In the genomic region with DNA sequence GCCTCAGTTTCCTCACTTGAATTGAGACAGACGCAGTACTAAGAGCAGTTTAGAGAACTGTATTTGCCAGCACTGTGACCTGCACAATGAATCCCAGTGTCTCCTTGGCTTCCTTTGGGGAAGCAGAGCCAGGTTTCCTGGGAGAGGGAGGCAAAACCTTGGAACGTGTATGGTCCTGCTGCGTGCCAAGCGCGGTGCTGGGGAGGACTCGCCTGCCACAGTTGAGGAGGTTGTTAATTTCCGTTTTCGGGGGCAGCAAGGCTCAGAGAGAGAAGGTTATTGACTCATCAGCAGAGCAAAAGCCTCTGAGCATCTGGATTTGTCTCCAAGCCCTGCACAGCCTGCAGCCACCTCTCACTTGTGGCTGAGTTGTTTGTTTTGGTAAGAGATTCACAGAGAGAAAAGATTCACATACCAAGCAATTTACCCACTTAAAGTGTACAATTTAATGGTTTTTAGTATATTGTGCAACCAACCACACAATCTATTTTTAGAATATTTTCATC, we compare ENCODE assay signal across 10 cellular contexts. TPM values are rescaled to one million over a fixed set of nuclear protein-coding genes. Genes with fewer than 3 reads are reported as not detected.
DNase-seq lines count a peak whose midpoint lies in the region; ATAC-seq lines count a peak whose summit lies in the region.
"Had no signal": no experiment of that assay in that cellular context is flagged by ENCODE, and none has a peak within 500 bp of the region (broad histone marks: within the 10 kb centered on the region; RNA-seq: fewer than 3 reads in every experiment).

No MANE protein-coding gene starts in this region.

- peak overlapping the region in 1 of 2 experiments; percentile 25 for H3K4me3 ChIP-seq in mesenchymal stem cell (ENCODE audit: insufficient read depth in 1 of 2, low read depth in 1 of 2, low read length in 2 of 2)

- no peaks in the 10 kb centered on the region for H3K9me3 Mint-ChIP-seq in naive thymus-derived CD8-positive, alpha-beta T cell
- no peaks in the 10 kb centered on the region for H3K9me3 Mint-ChIP-seq in activated T-cell treated with anti-CD3 and anti-CD28 coated beads, Interleukin-2, amount 50 U/mL, for 4 hours
- H3K9me3 Mint-ChIP-seq: activated naive CD8-positive, alpha-beta T cell treated with anti-CD3 and anti-CD28 coated beads, Interleukin-2, amount 10 ng/mL, durations not matched to agents 7 days and 5 days had no signal

- peak overlapping the region; percentile 55 for H2AK5ac ChIP-seq in mesenchymal stem cell (ENCODE audit: low read length, severe bottlenecking)

- H3K27ac ChIP-seq in mesenchymal stem cell (ENCODE audit: low read length, poor library complexity, severe bottlenecking) = peak overlapping the region; percentile 96

- no peak for ATAC-seq in naive thymus-derived CD8-positive, alpha-beta T cell
- no peak for ATAC-seq in activated T-cell treated with anti-CD3 and anti-CD28 coated beads, Interleukin-2, amount 50 U/mL, for 4 hours

- H3K27me3 ChIP-seq in mesenchymal stem cell (ENCODE audit: control insufficient read depth in 1 of 2, insufficient read depth in 1 of 2, low read length in 2 of 2) = no peaks in the 10 kb centered on the region

- H2BK15ac ChIP-seq in mesenchymal stem cell (ENCODE audit: low read depth, poor library complexity, severe bottlenecking) = no peak overlapping the region

- H3K4me2 ChIP-seq in mesenchymal stem cell (ENCODE audit: low read length, poor library complexity, severe bottlenecking) = peak overlapping the region; percentile 41

- H2BK12ac ChIP-seq in mesenchymal stem cell (ENCODE audit: low read length in 2 of 2) = peak overlapping the region; percentile 34 to 60

- H2BK120ac ChIP-seq in mesenchymal stem cell (ENCODE audit: low read depth, low read length) = no peak overlapping the region

- H3K4me3 Mint-ChIP-seq in naive thymus-derived CD8-positive, alpha-beta T cell = no peak overlapping the region
- H3K4me3 Mint-ChIP-seq in activated T-cell treated with anti-CD3 and anti-CD28 coated beads, Interleukin-2, amount 50 U/mL, for 4 hours = no peak overlapping the region
- H3K4me3 Mint-ChIP-seq: activated naive CD8-positive, alpha-beta T cell treated with anti-CD3 and anti-CD28 coated beads, Interleukin-2, amount 10 ng/mL, durations not matched to agents 7 days and 5 days had no signal

- H3K4ac ChIP-seq in mesenchymal stem cell (ENCODE audit: low read depth in 1 of 2, low read length in 2 of 2) = peak overlapping the region; percentile 19 to 20

- H3K18ac ChIP-seq in mesenchymal stem cell (ENCODE audit: low read depth in 1 of 2, low read length in 2 of 2) = peak overlapping the region; percentile 71 to 96

- H3K36me3 Mint-ChIP-seq in naive thymus-derived CD8-positive, alpha-beta T cell = no peaks in the 10 kb centered on the region
- H3K36me3 Mint-ChIP-seq in activated T-cell treated with anti-CD3 and anti-CD28 coated beads, Interleukin-2, amount 50 U/mL, for 4 hours (ENCODE audit: insufficient read depth) = no peaks in the 10 kb centered on the region
- H3K36me3 Mint-ChIP-seq: activated naive CD8-positive, alpha-beta T cell treated with anti-CD3 and anti-CD28 coated beads, Interleukin-2, amount 10 ng/mL, durations not matched to agents 7 days and 5 days had no signal

- H3K23ac ChIP-seq in mesenchymal stem cell (ENCODE audit: low read length in 2 of 2) = peak overlapping the region in 1 of 2 experiments; percentile 35

- no peaks in the 10 kb centered on the region for H3K79me1 ChIP-seq in mesenchymal stem cell (replicated peaks; ENCODE audit: low read length, poor library complexity, severe bottlenecking)

- no peak overlapping the region for H3K14ac ChIP-seq in mesenchymal stem cell (ENCODE audit: low read length in 2 of 2)

- 23% methylated on average over 8 of the region's 8 CpGs for WGBS in mesenchymal stem cell

- DNase-seq in AG08395 (ENCODE audit: low spot score) = peak; percentile 92
- DNase-seq in M059J (ENCODE audit: low read depth) = peak; percentile 98
- DNase-seq in brain pericyte (ENCODE audit: low read depth, low spot score) = peak; percentile 74
- DNase-seq in mesenchymal stem cell = peak; percentile 98
- no peak for DNase-seq in naive thymus-derived CD8-positive, alpha-beta T cell
- no peak for DNase-seq in NCI-H774 (lab: John Stamatoyannopoulos, UW)
- DNase-seq in activated T-cell treated with anti-CD3 and anti-CD28 coated beads, Interleukin-2, amount 50 U/mL, for 4 hours = no peak
- DNase-seq in DMS53 (lab: John Stamatoyannopoulos, UW) = no peak
- DNase-seq: activated naive CD8-positive, alpha-beta T cell treated with anti-CD3 and anti-CD28 coated beads, Interleukin-2, amount 10 ng/mL, durations not matched to agents 7 days and 5 days; kidney had no signal

- H2BK5ac ChIP-seq in mesenchymal stem cell (ENCODE audit: low read depth, low read length, poor library complexity, severe bottlenecking) = no peak overlapping the region

- peak overlapping the region; percentile 94 for H4K91ac ChIP-seq in mesenchymal stem cell (ENCODE audit: low read length)

- POLR2A ChIA-PET in naive thymus-derived CD8-positive, alpha-beta T cell (lab: Charles Lee) = no interaction called here

- H2AFZ ChIP-seq in mesenchymal stem cell (ENCODE audit: low read depth, low read length) = no peak overlapping the region

- peaks cover 5 to 46% (median 12%) of the 10 kb centered on the region in 5 donors for H3K27me3 Mint-ChIP-seq in naive thymus-derived CD8-positive, alpha-beta T cell
- peaks cover 18% of the 10 kb centered on the region for H3K27me3 Mint-ChIP-seq in activated T-cell treated with anti-CD3 and anti-CD28 coated beads, Interleukin-2, amount 50 U/mL, for 4 hours (ENCODE audit: low read depth)

- H3K9ac ChIP-seq in mesenchymal stem cell (ENCODE audit: low read length) = peak overlapping the region; percentile 58

- peaks cover 0 to 2% (median under 1%) of the 10 kb centered on the region in 4 donors for H3K4me1 Mint-ChIP-seq in naive thymus-derived CD8-positive, alpha-beta T cell
- H3K4me1 Mint-ChIP-seq in activated T-cell treated with anti-CD3 and anti-CD28 coated beads, Interleukin-2, amount 50 U/mL, for 4 hours (ENCODE audit: low read depth) = no peaks in the 10 kb centered on the region
- H3K4me1 Mint-ChIP-seq: activated naive CD8-positive, alpha-beta T cell treated with anti-CD3 and anti-CD28 coated beads, Interleukin-2, amount 10 ng/mL, durations not matched to agents 7 days and 5 days had no signal

- no peak overlapping the region for H3K27ac Mint-ChIP-seq in naive thymus-derived CD8-positive, alpha-beta T cell
- H3K27ac Mint-ChIP-seq: activated naive CD8-positive, alpha-beta T cell treated with anti-CD3 and anti-CD28 coated beads, Interleukin-2, amount 10 ng/mL, durations not matched to agents 7 days and 5 days had no signal

- H3K9me3 ChIP-seq in mesenchymal stem cell (ENCODE audit: control insufficient read depth, low read length) = no peaks in the 10 kb centered on the region

- peaks cover 0 to 2% of the 10 kb centered on the region in 2 experiments for H3K36me3 ChIP-seq in mesenchymal stem cell (ENCODE audit: control insufficient read depth in 1 of 2, insufficient read depth in 2 of 2, low read depth in 1 of 2, low read length in 2 of 2)

- peak overlapping the region; percentile 51 for H4K8ac ChIP-seq in mesenchymal stem cell (ENCODE audit: low read length)

- peaks cover 26% of the 10 kb centered on the region for H3K4me1 ChIP-seq in mesenchymal stem cell (ENCODE audit: control insufficient read depth, insufficient read depth, low read depth, low read length)

RNA-seq across cellular contexts. Expression of gene SYT12, which starts 10.8 kb away (rescaled TPM):
- total RNA-seq in M059J (2014; rRNA removed; shearing (Covaris generic)) = 0.81 and 2.3 TPM in 2 replicates
- not detected for polyA plus RNA-seq in mesenchymal stem cell (2013, experiment 1 of 2)
- polyA plus RNA-seq in mesenchymal stem cell (2013, experiment 2 of 2) = not detected
- not detected for total RNA-seq in naive thymus-derived CD8-positive, alpha-beta T cell
- polyA plus RNA-seq in naive thymus-derived CD8-positive, alpha-beta T cell = not detected
- total RNA-seq in activated T-cell treated with anti-CD3 and anti-CD28 coated beads, Interleukin-2, amount 50 U/mL, for 4 hours = under 1 TPM in 2 of 3 donors, not detected in 1; 0.08 to 0.16 TPM
- total RNA-seq: activated naive CD8-positive, alpha-beta T cell treated with anti-CD3 and anti-CD28 coated beads, Interleukin-2, amount 10 ng/mL, durations not matched to agents 7 days and 5 days had no signal

RNA-seq across cellular contexts. Expression of gene RHOD, which starts 22.9 kb away (rescaled TPM):
- 2.6 and 2.7 TPM in 2 replicates for total RNA-seq in M059J (2014; rRNA removed; shearing (Covaris generic))
- 2.8 TPM for polyA plus RNA-seq in mesenchymal stem cell (2013, experiment 1 of 2)
- polyA plus RNA-seq in mesenchymal stem cell (2013, experiment 2 of 2) = 2.7 TPM
- total RNA-seq in naive thymus-derived CD8-positive, alpha-beta T cell = under 1 TPM in 1 of 2 experiments, not detected in 1; 0.99 TPM
- under 1 TPM in 2 of 3 donors, not detected in 1; 0.17 to 0.48 TPM for polyA plus RNA-seq in naive thymus-derived CD8-positive, alpha-beta T cell
- 1 to 10 TPM in 1 of 3 donors, under 1 TPM in 2; 0.35 to 1.1 (median 0.69) TPM for total RNA-seq in activated T-cell treated with anti-CD3 and anti-CD28 coated beads, Interleukin-2, amount 50 U/mL, for 4 hours

RNA-seq across cellular contexts. Expression of gene C11orf86, which starts 58.6 kb away (rescaled TPM):
- not detected in 2 replicates for total RNA-seq in M059J (2014; rRNA removed; shearing (Covaris generic))
- not detected for polyA plus RNA-seq in mesenchymal stem cell (2013, experiment 1 of 2)
- not detected for polyA plus RNA-seq in mesenchymal stem cell (2013, experiment 2 of 2)
- not detected for total RNA-seq in naive thymus-derived CD8-positive, alpha-beta T cell
- not detected for polyA plus RNA-seq in naive thymus-derived CD8-positive, alpha-beta T cell
- not detected for total RNA-seq in activated T-cell treated with anti-CD3 and anti-CD28 coated beads, Interleukin-2, amount 50 U/mL, for 4 hours
- total RNA-seq: activated naive CD8-positive, alpha-beta T cell treated with anti-CD3 and anti-CD28 coated beads, Interleukin-2, amount 10 ng/mL, durations not matched to agents 7 days and 5 days; kidney had no signal

Comparison
In these comparisons a context has a peak if more than half of its experiments do, and no peak if none do; other contexts are left out.
1. DNase-seq: peak in AG08395 (single experiment), M059J (single experiment), brain pericyte (single experiment) and mesenchymal stem cell (single experiment); none in naive thymus-derived CD8-positive, alpha-beta T cell (0 of 10), NCI-H774 (single experiment), activated T-cell treated with anti-CD3 and anti-CD28 coated beads, Interleukin-2, amount 50 U/mL, for 4 hours (single experiment) and DMS53 (single experiment).